Comparison of ENCODE assay signal across 9 cellular contexts in the genomic region with DNA sequence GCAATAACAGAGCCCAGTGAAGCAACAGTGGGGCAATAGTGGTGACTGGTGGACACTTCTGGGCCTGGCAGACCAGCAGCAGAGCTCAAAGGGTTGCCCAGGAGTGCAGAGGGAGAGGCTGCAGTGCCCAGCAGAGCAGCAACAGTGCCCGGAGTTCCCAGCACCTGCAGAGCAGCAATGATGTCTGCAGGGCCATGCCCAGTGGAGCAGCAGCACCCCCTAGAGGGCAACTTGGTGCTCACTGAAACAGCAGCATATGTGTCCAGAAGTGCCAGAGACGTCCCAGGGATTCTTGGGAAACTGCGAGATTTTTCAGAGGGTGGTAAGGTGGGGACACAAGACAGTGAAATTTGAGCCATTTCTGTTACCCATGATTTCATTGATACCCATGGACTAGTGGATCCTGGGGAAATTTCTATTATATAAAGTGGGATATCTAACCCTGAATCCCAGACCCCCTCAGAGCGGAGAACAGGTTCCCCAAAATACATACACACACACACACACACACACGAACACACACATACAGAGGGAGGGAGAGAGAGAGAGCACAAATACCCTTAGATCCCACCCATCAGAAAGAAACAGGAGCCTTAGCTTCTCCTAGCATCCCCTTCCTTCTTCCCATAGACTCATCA.
DNase-seq lines count a peak whose midpoint lies in the region; ATAC-seq, FAIRE-seq and TF ChIP-seq lines count a peak whose summit lies in the region.
"Had no signal": no experiment of that assay in that cellular context is flagged by ENCODE, and none has a peak within 500 bp of the region (broad histone marks: within the 10 kb centered on the region; RNA-seq: fewer than 3 reads in every experiment).

No MANE protein-coding gene starts in this region.

- no peak overlapping the region for H3K4me3 Mint-ChIP-seq in activated CD4-positive, alpha-beta T cell treated with anti-CD3 and anti-CD28 coated beads, Interleukin-2, amount 10 ng/mL, durations not matched to agents 24 days and 14 days
- H3K4me3 Mint-ChIP-seq: naive B cell had no signal

- no peak overlapping the region for H2AFZ ChIP-seq in endothelial cell of umbilical vein (ENCODE audit: low read depth, low read length)

- H3K4me3 ChIP-seq in endothelial cell of umbilical vein (replicated peaks in 1 of 3; ENCODE audit: insufficient read depth in 1 of 3, low read depth in 1 of 3, low read length in 3 of 3): no peak overlapping the region
- no peak overlapping the region for H3K4me3 ChIP-seq in testis

- FAIRE-seq in endothelial cell of umbilical vein (lab: Jason Lieb, UNC): no peak

- H3K79me2 ChIP-seq in endothelial cell of umbilical vein (ENCODE audit: control insufficient read depth, insufficient read depth, low read length): no peaks in the 10 kb centered on the region

- DNase-seq in Ammon's horn (ENCODE audit: low spot score): peak; percentile 85
- peak; percentile 66 for DNase-seq in GM19238 (ENCODE audit: insufficient read length, low spot score)
- DNase-seq in NCI-H2196 (lab: John Stamatoyannopoulos, UW; ENCODE audit: unreplicated experiment): peak; percentile 88
- peak; percentile 87 for DNase-seq in activated CD4-positive, alpha-beta T cell treated with anti-CD3 and anti-CD28 coated beads, Interleukin-2, amount 10 ng/mL, durations not matched to agents 24 days and 14 days
- peak; percentile 10 for DNase-seq in endothelial cell of umbilical vein (ENCODE audit: low read depth, low spot score)
- DNase-seq in mucosa of gallbladder (ENCODE audit: low spot score): peak; percentile 74
- DNase-seq in testis: peak; percentile 86
- DNase-seq: naive B cell had no signal

- H3K4me1 Mint-ChIP-seq in activated CD4-positive, alpha-beta T cell treated with anti-CD3 and anti-CD28 coated beads, Interleukin-2, amount 10 ng/mL, durations not matched to agents 24 days and 14 days: no peaks in the 10 kb centered on the region
- H3K4me1 Mint-ChIP-seq: naive B cell had no signal

- H3K9me1 ChIP-seq in endothelial cell of umbilical vein (replicated peaks; ENCODE audit: control insufficient read depth, extremely low read depth, insufficient read depth, low read length): no peaks in the 10 kb centered on the region

- no peaks in the 10 kb centered on the region for H3K9me3 Mint-ChIP-seq in activated CD4-positive, alpha-beta T cell treated with anti-CD3 and anti-CD28 coated beads, Interleukin-2, amount 10 ng/mL, durations not matched to agents 24 days and 14 days

- dilution Hi-C loops in endothelial cell of umbilical vein (cut with MboI; ENCODE audit: extremely low pct_ligation_motif_present, low sequenced_read_pairs): no loop called here

- no peaks in the 10 kb centered on the region for H3K4me1 ChIP-seq in endothelial cell of umbilical vein (ENCODE audit: control insufficient read depth, extremely low read depth, insufficient read depth, low read length)
- no peaks in the 10 kb centered on the region for H3K4me1 ChIP-seq in testis

- CTCF ChIA-PET in endothelial cell of umbilical vein (lab: Charles Lee): no interaction called here

- WGBS in testis, 2 donors: 35 to 36% methylated on average over 5 of the region's 5 CpGs

- ATAC-seq in GM21723 (IDR thresholded peaks at IDR 0.05; ENCODE audit: unreplicated experiment): no peak

- no peaks in the 10 kb centered on the region for H3K36me3 Mint-ChIP-seq in activated CD4-positive, alpha-beta T cell treated with anti-CD3 and anti-CD28 coated beads, Interleukin-2, amount 10 ng/mL, durations not matched to agents 24 days and 14 days (ENCODE audit: low read depth)
- H3K36me3 Mint-ChIP-seq: naive B cell had no signal

- intact Hi-C loops in activated CD4-positive, alpha-beta T cell treated with anti-CD3 and anti-CD28 coated beads, Interleukin-2, amount 10 ng/mL, durations not matched to agents 24 days and 14 days (cut with micrococcal nuclease): loop anchor here (2.0 kb wide), 1 partner anchor 137 kb away; no protein-coding TSS in a partner anchor
- intact Hi-C loops in endothelial cell of umbilical vein (cut with micrococcal nuclease): no loop called here
- intact Hi-C loops in testis (cut with DNase I; ENCODE audit: low total_unique reads): no loop called here

- TF ChIP-seq CTCF in endothelial cell of umbilical vein (IDR thresholded peaks at IDR 0.05; ENCODE audit: extremely low read depth in 1 of 2, insufficient read depth in 1 of 2, low read depth in 1 of 2, low read length in 2 of 2): peak; percentile 49 to 68
- peak in 2 of 3 experiments; percentile 61 to 74 for TF ChIP-seq CTCF in testis (IDR thresholded peaks at IDR 0.05)

- TF ChIP-seq POLR2A in endothelial cell of umbilical vein (IDR thresholded peaks at IDR 0.05; ENCODE audit: low read depth, low read length) (no peak), testis (IDR thresholded peaks at IDR 0.05) (no peak)

- H3K4me2 ChIP-seq in endothelial cell of umbilical vein (ENCODE audit: insufficient read depth, low read length): no peak overlapping the region

- H3K9me3 ChIP-seq in endothelial cell of umbilical vein (replicated peaks; ENCODE audit: control insufficient read depth, insufficient read depth, low read length) (no peaks in the 10 kb centered on the region), testis (no peaks in the 10 kb centered on the region)

- H3K27me3 Mint-ChIP-seq in activated CD4-positive, alpha-beta T cell treated with anti-CD3 and anti-CD28 coated beads, Interleukin-2, amount 10 ng/mL, durations not matched to agents 24 days and 14 days: peaks cover 2% of the 10 kb centered on the region

- no peak overlapping the region for H3K9ac ChIP-seq in endothelial cell of umbilical vein (replicated peaks; ENCODE audit: extremely low read depth, insufficient read depth, low read length)

- H3K36me3 ChIP-seq in endothelial cell of umbilical vein (ENCODE audit: control insufficient read depth in 2 of 2, extremely low read depth in 1 of 2, insufficient read depth in 2 of 2, low read length in 2 of 2) (no peaks in the 10 kb centered on the region), testis (ENCODE audit: low read depth, missing control alignments) (no peaks in the 10 kb centered on the region)

- H3K27me3 ChIP-seq in endothelial cell of umbilical vein (ENCODE audit: control insufficient read depth in 2 of 2, insufficient read depth in 2 of 2, low read length in 2 of 2) (no peaks in the 10 kb centered on the region), testis (no peaks in the 10 kb centered on the region)

- H3K27ac ChIP-seq in endothelial cell of umbilical vein (ENCODE audit: insufficient read depth, low read depth, low read length): no peak overlapping the region
- no peak overlapping the region for H3K27ac ChIP-seq in testis

- no peaks in the 10 kb centered on the region for H4K20me1 ChIP-seq in endothelial cell of umbilical vein (replicated peaks; ENCODE audit: control insufficient read depth, extremely low read depth, insufficient read depth, low read length)

- BruUV-seq in endothelial cell of umbilical vein (replicated peaks; lab: Mats Ljungman, UMichigan): no TSS peak

- POLR2A ChIA-PET in endothelial cell of umbilical vein (lab: Charles Lee): no interaction called here

- H3K27ac Mint-ChIP-seq in activated CD4-positive, alpha-beta T cell treated with anti-CD3 and anti-CD28 coated beads, Interleukin-2, amount 10 ng/mL, durations not matched to agents 24 days and 14 days: no peak overlapping the region
- H3K27ac Mint-ChIP-seq: naive B cell had no signal

TF ChIP-seq in endothelial cell of umbilical vein, 7 proteins besides CTCF, POLR2A, EP300 and RAD21:
- no peak for TF ChIP-seq EZH2 (IDR thresholded peaks at IDR 0.05; ENCODE audit: borderline replicate concordance, low read depth, low read length, severe bottlenecking)
- TF ChIP-seq JUN (IDR thresholded peaks at IDR 0.05; ENCODE audit: borderline replicate concordance, insufficient read depth, insufficient read length, low read depth): no peak
- TF ChIP-seq GATA2 (IDR thresholded peaks at IDR 0.05; ENCODE audit: insufficient read depth, insufficient read length, low read depth, low read length): no peak
- TF ChIP-seq FOS (IDR thresholded peaks at IDR 0.05; ENCODE audit: borderline replicate concordance, insufficient read depth, low read length): no peak
- no peak for TF ChIP-seq POLR2AphosphoS5 (IDR thresholded peaks at IDR 0.05; ENCODE audit: insufficient read depth, low read depth, low read length)
- no peak for TF ChIP-seq MYC (IDR thresholded peaks at IDR 0.05; ENCODE audit: low read depth, low read length)
- TF ChIP-seq MAX (IDR thresholded peaks at IDR 0.05; ENCODE audit: insufficient read depth, insufficient read length): no peak
TF ChIP-seq in endothelial cell of umbilical vein: peak in this region for 0.

Comparison
In these comparisons a context has a peak if more than half of its experiments do, and no peak if none do; other contexts are left out.
1. DNase-seq: peak in every context shown above with its lines; median percentile 88 in NCI-H2196; 87 in activated CD4-positive, alpha-beta T cell treated with anti-CD3 and anti-CD28 coated beads, Interleukin-2, amount 10 ng/mL, durations not matched to agents 24 days and 14 days; 86 in testis; 85 in Ammon's horn; 74 in mucosa of gallbladder; 66 in GM19238; 10 in endothelial cell of umbilical vein.